ENCODE assay signal across 12 cellular contexts in the genomic region with DNA sequence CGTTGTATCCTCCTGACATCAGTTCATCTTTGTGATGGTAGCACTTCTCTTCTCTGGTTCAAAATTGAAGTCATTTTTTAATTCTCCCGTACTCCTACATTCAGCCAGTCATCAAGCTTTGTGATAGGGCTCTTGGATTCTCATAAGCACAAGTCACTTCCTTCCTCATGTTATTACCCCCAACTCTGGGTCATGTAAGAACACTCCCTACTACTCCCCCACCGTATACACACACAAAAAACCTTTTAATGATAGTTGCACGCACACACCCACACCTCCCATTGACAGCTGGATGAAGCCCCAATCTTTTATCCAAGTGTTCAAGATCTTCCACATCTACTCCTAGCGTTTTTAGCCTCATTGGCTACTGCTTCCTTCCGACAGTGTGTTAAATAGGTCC. TPM values are rescaled to one million over a fixed set of nuclear protein-coding genes. Genes with fewer than 3 reads are reported as not detected.
DNase-seq lines count a peak whose midpoint lies in the region; ATAC-seq, FAIRE-seq and TF ChIP-seq lines count a peak whose summit lies in the region.
"Had no signal": no experiment of that assay in that cellular context is flagged by ENCODE, and none has a peak within 500 bp of the region (broad histone marks: within the 10 kb centered on the region; RNA-seq: fewer than 3 reads in every experiment).

No MANE protein-coding gene starts in this region.

- DNase-seq in GM12891 (ENCODE audit: insufficient read length, low spot score) = no peak
- peak; percentile 33 to 55 for DNase-seq in NOMO-1 (lab: John Stamatoyannopoulos, UW; ENCODE audit: unreplicated experiment in 2 of 2)
- no peak for DNase-seq in central memory CD8-positive, alpha-beta T cell (ENCODE audit: low spot score in 2 of 2)
- no peak for DNase-seq in naive thymus-derived CD8-positive, alpha-beta T cell
- DNase-seq in NCI-H446 (lab: John Stamatoyannopoulos, UW) = no peak
- DNase-seq: activated CD4-positive, alpha-beta T cell treated with anti-CD3 and anti-CD28 coated beads for 48 hours; caudate nucleus; midbrain had no signal

- peaks cover 16% of the 10 kb centered on the region for H3K36me3 Mint-ChIP-seq in central memory CD8-positive, alpha-beta T cell (ENCODE audit: insufficient read depth)
- H3K36me3 Mint-ChIP-seq in naive thymus-derived CD8-positive, alpha-beta T cell = peaks cover 0 to 18% (median 0%) of the 10 kb centered on the region in 3 donors

- TF ChIP-seq POLR2A in GM12891 (IDR thresholded peaks at IDR 0.05; ENCODE audit: low read depth, low read length) = no peak

- no peaks in the 10 kb centered on the region for H3K27me3 Mint-ChIP-seq in central memory CD8-positive, alpha-beta T cell
- no peaks in the 10 kb centered on the region for H3K27me3 Mint-ChIP-seq in naive thymus-derived CD8-positive, alpha-beta T cell

- FAIRE-seq in GM12891 (lab: Jason Lieb, UNC) = peak; percentile 33

- POLR2A ChIA-PET in naive thymus-derived CD8-positive, alpha-beta T cell (lab: Charles Lee) = interaction anchor here (0.5 to 1.6 kb wide), 3 partner anchors 15 to 47 kb away, joined by 3 to 6 read pairs (median 3); no protein-coding TSS in a partner anchor

- peaks cover 36% of the 10 kb centered on the region for H3K4me1 Mint-ChIP-seq in central memory CD8-positive, alpha-beta T cell
- H3K4me1 Mint-ChIP-seq in naive thymus-derived CD8-positive, alpha-beta T cell = peaks cover 22 to 69% (median 50%) of the 10 kb centered on the region in 4 donors

- H3K9me3 Mint-ChIP-seq in central memory CD8-positive, alpha-beta T cell = no peaks in the 10 kb centered on the region
- H3K9me3 Mint-ChIP-seq in naive thymus-derived CD8-positive, alpha-beta T cell = no peaks in the 10 kb centered on the region
- H3K9me3 Mint-ChIP-seq: activated T-helper 2 cell treated with anti-CD3 and anti-CD28 coated beads, Interferon-gamma antibody, Interleukin-2, Interleukin-4, amounts not matched to agents 10 μg/mL and 5 μg/mL and 100 μg/mL, durations not matched to agents 14 hours and 24 hours and 36 hours had no signal

- peak overlapping the region; percentile 2 for H3K4me3 Mint-ChIP-seq in central memory CD8-positive, alpha-beta T cell
- H3K4me3 Mint-ChIP-seq in naive thymus-derived CD8-positive, alpha-beta T cell = peak overlapping the region in 5 of 10 donors; percentile 18 to 53 (median 28)

- no peak for ATAC-seq in central memory CD8-positive, alpha-beta T cell (replicated peaks; ENCODE audit: extremely low read depth, poor library complexity, severe bottlenecking)
- no peak for ATAC-seq in naive thymus-derived CD8-positive, alpha-beta T cell
- no peak for ATAC-seq in HG02571 (IDR thresholded peaks at IDR 0.05; ENCODE audit: unreplicated experiment)
- ATAC-seq in GM21360 (IDR thresholded peaks at IDR 0.05; ENCODE audit: unreplicated experiment) = no peak
- ATAC-seq in GM21576 (IDR thresholded peaks at IDR 0.05; ENCODE audit: unreplicated experiment) = no peak

- H3K27ac Mint-ChIP-seq in central memory CD8-positive, alpha-beta T cell (ENCODE audit: low read depth) = peak overlapping the region; percentile 18
- peak overlapping the region in 8 of 10 donors; percentile 6 to 45 (median 30) for H3K27ac Mint-ChIP-seq in naive thymus-derived CD8-positive, alpha-beta T cell
- H3K27ac Mint-ChIP-seq: activated T-helper 2 cell treated with anti-CD3 and anti-CD28 coated beads, Interferon-gamma antibody, Interleukin-2, Interleukin-4, amounts not matched to agents 10 μg/mL and 5 μg/mL and 100 μg/mL, durations not matched to agents 14 hours and 24 hours and 36 hours had no signal

TF ChIP-seq in GM12891, 5 proteins besides CTCF, POLR2A, EP300 and RAD21:
- TF ChIP-seq POLR2AphosphoS5 (IDR thresholded peaks at IDR 0.05; ENCODE audit: low read depth, low read length) = no peak
- peak; percentile 40 for TF ChIP-seq SPI1 (IDR thresholded peaks at IDR 0.05; ENCODE audit: low read depth, low read length)

RNA-seq across cellular contexts. Expression of a gene that starts 16.8 kb away (rescaled TPM):
- 19.2 TPM for polyA plus RNA-seq in GM12891 (2012; ENCODE audit: low read depth, missing spikeins)
- 10 to 100 TPM; 84.0 to 97.5 TPM for total RNA-seq in naive thymus-derived CD8-positive, alpha-beta T cell
- 10 to 100 TPM in 2 of 3 donors, 1 to 10 TPM in 1; 6.9 to 12.3 (median 10.6) TPM for polyA plus RNA-seq in naive thymus-derived CD8-positive, alpha-beta T cell

RNA-seq across cellular contexts. Expression of a gene that starts 31.2 kb away (rescaled TPM):
- polyA plus RNA-seq in GM12891 (2012; ENCODE audit: low read depth, missing spikeins) = 25.1 TPM
- 10 to 100 TPM; 28.6 to 29.6 TPM for total RNA-seq in naive thymus-derived CD8-positive, alpha-beta T cell
- 10 to 100 TPM; 18.6 to 22.2 (median 20.3) TPM for polyA plus RNA-seq in naive thymus-derived CD8-positive, alpha-beta T cell

RNA-seq across cellular contexts. Expression of a gene that starts 37.6 kb away (rescaled TPM):
- polyA plus RNA-seq in GM12891 (2012; ENCODE audit: low read depth, missing spikeins) = 6.3 TPM
- not detected for total RNA-seq in naive thymus-derived CD8-positive, alpha-beta T cell
- not detected for polyA plus RNA-seq in naive thymus-derived CD8-positive, alpha-beta T cell

Comparison
In these comparisons a context has a peak if more than half of its experiments do, and no peak if none do; other contexts are left out.
1. DNase-seq: peak in NOMO-1 (2 of 2); none in GM12891 (single experiment), central memory CD8-positive, alpha-beta T cell (0 of 2), naive thymus-derived CD8-positive, alpha-beta T cell (0 of 10) and NCI-H446 (0 of 2).